30 cellular contexts compared by ENCODE assay signal in genomic region chr3:110332591-110332990, GRCh38.
"Had no signal": no experiment of that assay in that cellular context is flagged by ENCODE, and none has a peak within 500 bp of the region (broad histone marks: within the 10 kb centered on the region; RNA-seq: fewer than 3 reads in every experiment).

No MANE protein-coding gene starts in this region.

- H3K4me3 Mint-ChIP-seq: activated CD4-positive, alpha-beta memory T cell treated with anti-CD3 and anti-CD28 coated beads, Interleukin-2, amount 10 ng/mL, durations not matched to agents 7 days and 5 days; activated CD4-positive, alpha-beta T cell treated with anti-CD3 and anti-CD28 coated beads for 36 hours; activated CD4-positive, alpha-beta T cell treated with anti-CD3 and anti-CD28 coated beads, Interleukin-2, amount 10 ng/mL, durations not matched to agents 24 days and 14 days; activated naive CD4-positive, alpha-beta T cell treated with anti-CD3 and anti-CD28 coated beads, Interleukin-2, amount 10 ng/mL, durations not matched to agents 7 days and 5 days; activated naive CD8-positive, alpha-beta T cell treated with anti-CD3 and anti-CD28 coated beads, Interleukin-2, amount 10 ng/mL, durations not matched to agents 7 days and 5 days; activated T-cell treated with anti-CD3 and anti-CD28 coated beads, Interleukin-2, amount 50 U/mL, for 24 hours; activated T-cell treated with anti-CD3 and anti-CD28 coated beads, Interleukin-2, amount 50 U/mL, for 72 hours; brain; central memory CD8-positive, alpha-beta T cell; effector memory CD8-positive, alpha-beta T cell; T-helper 17 cell had no signal

- H3K36me3 Mint-ChIP-seq: activated naive CD4-positive, alpha-beta T cell treated with anti-CD3 and anti-CD28 coated beads, Interleukin-2, amount 10 ng/mL, durations not matched to agents 7 days and 5 days; activated naive CD8-positive, alpha-beta T cell treated with anti-CD3 and anti-CD28 coated beads, Interleukin-2, amount 10 ng/mL, durations not matched to agents 7 days and 5 days; brain had no signal

- H3K9me3 Mint-ChIP-seq: activated CD4-positive, alpha-beta T cell treated with anti-CD3 and anti-CD28 coated beads, Interleukin-2, amount 10 ng/mL, durations not matched to agents 24 days and 14 days had no signal

- H3K4me3 ChIP-seq: ascending aorta, breast epithelium, cardiac muscle cell, esophagus squamous epithelium, gastroesophageal sphincter, heart right ventricle had no signal

- H3K27ac ChIP-seq: ascending aorta, breast epithelium, cardiac muscle cell, epithelial cell of prostate, esophagus squamous epithelium, gastroesophageal sphincter, heart right ventricle had no signal

- H3K9me3 ChIP-seq: esophagus squamous epithelium, gastroesophageal sphincter had no signal

- H3K4me1 Mint-ChIP-seq: activated CD4-positive, alpha-beta memory T cell treated with anti-CD3 and anti-CD28 coated beads, Interleukin-2, amount 10 ng/mL, durations not matched to agents 7 days and 5 days; activated CD4-positive, alpha-beta T cell treated with anti-CD3 and anti-CD28 coated beads for 36 hours; activated CD4-positive, alpha-beta T cell treated with anti-CD3 and anti-CD28 coated beads, Interleukin-2, amount 10 ng/mL, durations not matched to agents 24 days and 14 days; activated naive CD4-positive, alpha-beta T cell treated with anti-CD3 and anti-CD28 coated beads, Interleukin-2, amount 10 ng/mL, durations not matched to agents 7 days and 5 days; activated naive CD8-positive, alpha-beta T cell treated with anti-CD3 and anti-CD28 coated beads, Interleukin-2, amount 10 ng/mL, durations not matched to agents 7 days and 5 days; brain; central memory CD8-positive, alpha-beta T cell; T-helper 17 cell had no signal

- H3K27me3 ChIP-seq: ascending aorta, breast epithelium, cardiac muscle cell, esophagus squamous epithelium, gastroesophageal sphincter, heart right ventricle had no signal

- DNase-seq: activated CD4-positive, alpha-beta memory T cell treated with anti-CD3 and anti-CD28 coated beads, Interleukin-2, amount 10 ng/mL, durations not matched to agents 7 days and 5 days; activated CD4-positive, alpha-beta T cell treated with anti-CD3 and anti-CD28 coated beads for 36 hours; activated CD4-positive, alpha-beta T cell treated with anti-CD3 and anti-CD28 coated beads, Interleukin-2, amount 10 ng/mL, durations not matched to agents 24 days and 14 days; activated CD4-positive, CD25-positive, alpha-beta regulatory T cell; activated CD4-positive, CD25-positive, alpha-beta regulatory T cell treated with anti-CD3 and anti-CD28 coated beads, Interleukin-2, amount 50 U/mL, for 72 hours; activated CD8-positive, alpha-beta memory T cell treated with anti-CD3 and anti-CD28 coated beads, Interleukin-2, amount 50 U/mL, for 48 hours; activated gamma-delta T cell; activated naive CD4-positive, alpha-beta T cell; activated naive CD4-positive, alpha-beta T cell treated with anti-CD3 and anti-CD28 coated beads, Interleukin-2, amount 10 ng/mL, durations not matched to agents 7 days and 5 days; activated naive CD8-positive, alpha-beta T cell treated with anti-CD3 and anti-CD28 coated beads, Interleukin-2, amount 10 ng/mL, durations not matched to agents 7 days and 5 days; activated T-cell treated with anti-CD3 and anti-CD28 coated beads for 4 hours; activated T-cell treated with anti-CD3 and anti-CD28 coated beads, Interleukin-2, amount 50 U/mL, for 24 hours; activated T-cell treated with anti-CD3 and anti-CD28 coated beads, Interleukin-2, amount 50 U/mL, for 72 hours; cortex of kidney; dermis blood vessel endothelial cell; effector CD4-positive, alpha-beta T cell; effector memory CD8-positive, alpha-beta T cell; esophagus squamous epithelium; foreskin melanocyte; heart right ventricle; T-helper 1 cell; T-helper 17 cell had no signal

- H3K27me3 Mint-ChIP-seq: activated CD4-positive, alpha-beta memory T cell treated with anti-CD3 and anti-CD28 coated beads, Interleukin-2, amount 10 ng/mL, durations not matched to agents 7 days and 5 days; activated CD4-positive, alpha-beta T cell treated with anti-CD3 and anti-CD28 coated beads, Interleukin-2, amount 10 ng/mL, durations not matched to agents 24 days and 14 days; activated naive CD4-positive, alpha-beta T cell treated with anti-CD3 and anti-CD28 coated beads, Interleukin-2, amount 10 ng/mL, durations not matched to agents 7 days and 5 days; T-helper 17 cell had no signal

- H3K27ac Mint-ChIP-seq: activated CD4-positive, alpha-beta memory T cell treated with anti-CD3 and anti-CD28 coated beads, Interleukin-2, amount 10 ng/mL, durations not matched to agents 7 days and 5 days; activated CD4-positive, alpha-beta T cell treated with anti-CD3 and anti-CD28 coated beads for 36 hours; activated CD4-positive, alpha-beta T cell treated with anti-CD3 and anti-CD28 coated beads, Interleukin-2, amount 10 ng/mL, durations not matched to agents 24 days and 14 days; activated naive CD4-positive, alpha-beta T cell treated with anti-CD3 and anti-CD28 coated beads, Interleukin-2, amount 10 ng/mL, durations not matched to agents 7 days and 5 days; activated naive CD4-positive, alpha-beta T cell treated with anti-CD3 and anti-CD28 coated beads, Interleukin-2, amount 50 U/mL, for 72 hours; activated naive CD8-positive, alpha-beta T cell treated with anti-CD3 and anti-CD28 coated beads, Interleukin-2, amount 10 ng/mL, durations not matched to agents 7 days and 5 days; activated T-cell treated with anti-CD3 and anti-CD28 coated beads, Interleukin-2, amount 50 U/mL, for 24 hours; activated T-cell treated with anti-CD3 and anti-CD28 coated beads, Interleukin-2, amount 50 U/mL, for 72 hours; brain; effector memory CD8-positive, alpha-beta T cell; T-helper 17 cell had no signal

- H3K36me3 ChIP-seq: ascending aorta, breast epithelium, cardiac muscle cell, esophagus squamous epithelium, gastroesophageal sphincter, heart right ventricle had no signal

- H3K4me1 ChIP-seq: ascending aorta, breast epithelium, esophagus squamous epithelium, gastroesophageal sphincter, heart right ventricle had no signal
